Comparison of ENCODE assay signal across 4 cellular contexts in the genomic region with DNA sequence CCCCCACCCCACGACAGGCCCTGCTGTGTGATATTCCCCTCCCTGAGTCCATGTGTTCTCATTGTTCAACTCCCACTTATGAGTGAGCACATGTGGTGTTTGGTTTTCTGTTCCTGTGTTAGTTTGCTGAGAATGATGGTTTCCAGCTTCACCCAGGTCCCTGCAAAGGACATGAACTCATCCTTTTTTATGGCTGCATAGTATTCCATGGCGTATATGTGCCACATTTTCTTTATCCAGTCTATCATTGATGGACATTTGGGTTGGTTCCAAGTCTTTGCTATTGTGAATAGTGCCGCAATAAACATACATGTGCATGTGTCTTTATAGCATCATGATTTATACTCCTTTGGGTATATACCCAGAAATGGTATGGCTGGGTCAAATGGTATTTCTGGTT.
A peak's percentile ranks its signal among the peaks of the same experiment; 100 is the strongest.
DNase-seq lines count a peak whose midpoint lies in the region; ATAC-seq, FAIRE-seq and TF ChIP-seq lines count a peak whose summit lies in the region.
"Not testable (repeated sequence)": the region's sequence is repeated elsewhere in the genome, so short reads cannot be mapped to it uniquely, and the experiment has no call there.

No MANE protein-coding gene starts in this region.

- TF ChIP-seq CTCF in HEK293 (tag by site-specific recombination; IDR thresholded peaks at IDR 0.05); K562 (IDR thresholded peaks at IDR 0.05 in 2 of 3, conservative IDR thresholded peaks at IDR 0.05 in 1 of 3; ENCODE audit: insufficient read depth in 2 of 3, low read depth in 1 of 3, low read length in 3 of 3): not testable (repeated sequence)

- H3K4me1 ChIP-seq in HEK293 (ENCODE audit: control insufficient read depth, insufficient read depth, low read length); K562 (replicated peaks in 1 of 2; ENCODE audit: control insufficient read depth in 2 of 2, insufficient read depth in 2 of 2, low read length in 2 of 2): not testable (repeated sequence)

- peak overlapping the region; percentile 48 for H3K27ac Mint-ChIP-seq in activated naive CD4-positive, alpha-beta T cell treated with anti-CD3 and anti-CD28 coated beads, Interleukin-2, amount 50 U/mL, for 24 hours

- not testable (repeated sequence) for H3K36me3 Mint-ChIP-seq in activated naive CD4-positive, alpha-beta T cell treated with anti-CD3 and anti-CD28 coated beads, Interleukin-2, amount 50 U/mL, for 24 hours

- not testable (repeated sequence) for H3K9me3 ChIP-seq in HEK293 (ENCODE audit: control insufficient read depth, insufficient read depth, low read depth, low read length); K562 (replicated peaks; ENCODE audit: control insufficient read depth, insufficient read depth, low read depth, low read length)

- not testable (repeated sequence) for BruUV-seq in K562 (replicated peaks; lab: Mats Ljungman, UMichigan)

- not testable (repeated sequence) for TF ChIP-seq RAD21 in K562 (CRISPR knock-in tag; conservative IDR thresholded peaks at IDR 0.05 in 1 of 2, IDR thresholded peaks at IDR 0.05 in 1 of 2)

- TF ChIP-seq EP300 in K562 (IDR thresholded peaks at IDR 0.05; ENCODE audit: low read length), result not testable (repeated sequence)

- not testable (repeated sequence) for H3K27me3 ChIP-seq in K562 (ENCODE audit: control insufficient read depth in 2 of 2, insufficient read depth in 2 of 2, low read length in 2 of 2)

- ATAC-seq in SK-N-SH treated with all-trans-retinoic acid at 6 μM for 48 hours, K562: not testable (repeated sequence)

- not testable (repeated sequence) for H3K9ac ChIP-seq in K562 (ENCODE audit: insufficient read depth in 1 of 2, low read depth in 2 of 2, low read length in 2 of 2)

- in situ Hi-C loops in K562 (cut with MboI), result not testable (repeated sequence)

- H4K20me1 ChIP-seq in K562 (replicated peaks; ENCODE audit: control insufficient read depth, insufficient read depth, low read length), result not testable (repeated sequence)

- TF ChIP-seq POLR2A in K562 (conservative IDR thresholded peaks at IDR 0.05), result not testable (repeated sequence)

- not testable (repeated sequence) for H3K36me3 ChIP-seq in HEK293 (ENCODE audit: control insufficient read depth in 2 of 2, insufficient read depth in 1 of 2, low read length in 2 of 2); K562 (ENCODE audit: control insufficient read depth, insufficient read depth, low read length)

- H3K4me1 Mint-ChIP-seq in activated naive CD4-positive, alpha-beta T cell treated with anti-CD3 and anti-CD28 coated beads, Interleukin-2, amount 50 U/mL, for 24 hours, result not testable (repeated sequence)

- POLR2A ChIA-PET in HEK293 (lab: Yijun Ruan, JAX); K562 (lab: Yijun Ruan, JAX): not testable (repeated sequence)

- H3K79me2 ChIP-seq in K562 (ENCODE audit: control insufficient read depth, insufficient read depth, low read length), result not testable (repeated sequence)

- not testable (repeated sequence) for DNase-seq in K562 (ENCODE audit: extremely low read depth in 1 of 4, low spot score in 3 of 4)

- H3K9me1 ChIP-seq in K562 (ENCODE audit: control insufficient read depth, insufficient read depth, low read length), result not testable (repeated sequence)

- CTCF ChIA-PET in HEK293 (lab: Yijun Ruan, JAX); K562 (lab: Yijun Ruan, JAX; ENCODE audit: low intra/inter-chr PET ratio): not testable (repeated sequence)

- 86% methylated on average over 1 of the region's 3 CpGs for whole genome bisulfite sequencing in K562 (ENCODE audit: insufficient coverage, low coverage, missing lambda C conversion rate)

- FAIRE-seq in K562 (lab: Jason Lieb, UNC), result not testable (repeated sequence)

- not testable (repeated sequence) for H3K9me3 Mint-ChIP-seq in activated naive CD4-positive, alpha-beta T cell treated with anti-CD3 and anti-CD28 coated beads, Interleukin-2, amount 50 U/mL, for 24 hours

- not testable (repeated sequence) for H3K4me3 ChIP-seq in HEK293 (ENCODE audit: low read depth, low read length); K562

- H3K4me2 ChIP-seq in K562 (ENCODE audit: insufficient read depth, low read length), result not testable (repeated sequence)

- H3K27ac ChIP-seq in HEK293 (ENCODE audit: extremely low read depth, low read depth, low read length); K562 (ENCODE audit: extremely low read depth, low read depth, low read length): not testable (repeated sequence)

- intact Hi-C loops in K562 (cut with micrococcal nuclease), result not testable (repeated sequence)

- H2AFZ ChIP-seq in K562 (ENCODE audit: low read depth, low read length), result not testable (repeated sequence)

- H3K27me3 Mint-ChIP-seq in activated naive CD4-positive, alpha-beta T cell treated with anti-CD3 and anti-CD28 coated beads, Interleukin-2, amount 50 U/mL, for 24 hours, result not testable (repeated sequence)

- H3K4me3 Mint-ChIP-seq in activated naive CD4-positive, alpha-beta T cell treated with anti-CD3 and anti-CD28 coated beads, Interleukin-2, amount 50 U/mL, for 24 hours, result not testable (repeated sequence)

TF ChIP-seq in HEK293, 187 proteins besides CTCF, POLR2A, EP300 and RAD21:
- TF ChIP-seq, protein P1, sequence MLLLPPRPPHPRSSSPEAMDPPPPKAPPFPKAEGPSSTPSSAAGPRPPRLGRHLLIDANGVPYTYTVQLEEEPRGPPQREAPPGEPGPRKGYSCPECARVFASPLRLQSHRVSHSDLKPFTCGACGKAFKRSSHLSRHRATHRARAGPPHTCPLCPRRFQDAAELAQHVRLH (tag by site-specific recombination; IDR thresholded peaks at IDR 0.05), result peak; percentile 15; the same call in 1 of the 2 replicates
- TF ChIP-seq ZNF146 (tag by site-specific recombination; IDR thresholded peaks at IDR 0.05), result peak; percentile 79

TF ChIP-seq in SK-N-SH treated with all-trans-retinoic acid at 6 μM for 48 hours, 23 proteins besides CTCF, POLR2A, EP300 and RAD21:
- TF ChIP-seq ZNF8 (CRISPR knock-in tag; IDR thresholded peaks at IDR 0.05), result peak; percentile 62; the same call in 1 of the 2 replicates

TF ChIP-seq in K562, 482 proteins besides CTCF, POLR2A, EP300 and RAD21:
- TF ChIP-seq BCOR (IDR thresholded peaks at IDR 0.05) (0 out of 2 replicates have a peak, but pooled peaks have one; percentile 27), ZNF146 (CRISPR knock-in tag; IDR thresholded peaks at IDR 0.05; ENCODE audit: unreplicated experiment) (peak; percentile 71)
